In genomic region chr17:33968350-33969044, GRCh38 we compare ENCODE assay signal across 8 cellular contexts.
DNase-seq lines count a peak whose midpoint lies in the region; ATAC-seq and TF ChIP-seq lines count a peak whose summit lies in the region.

No MANE protein-coding gene starts in this region.

- H3K36me3 Mint-ChIP-seq in CD4-positive, alpha-beta memory T cell: no peaks in the 10 kb centered on the region
- no peaks in the 10 kb centered on the region for H3K36me3 Mint-ChIP-seq in activated CD8-positive, alpha-beta T cell treated with anti-CD3 and anti-CD28 coated beads for 36 hours (ENCODE audit: low read depth)
- no peaks in the 10 kb centered on the region for H3K36me3 Mint-ChIP-seq in chondrocyte (ENCODE audit: low read depth)

- H3K27ac ChIP-seq in CD4-positive, alpha-beta memory T cell (ENCODE audit: low read depth, low read length): no peak overlapping the region
- H3K27ac ChIP-seq in testis: no peak overlapping the region

- CTCF ChIA-PET in CD4-positive, alpha-beta memory T cell (lab: Charles Lee; ENCODE audit: partially characterized antibody): no interaction called here
- CTCF ChIA-PET in activated CD8-positive, alpha-beta T cell treated with anti-CD3 and anti-CD28 coated beads for 36 hours (lab: Charles Lee): no interaction called here

- no peak overlapping the region for H3K4me3 ChIP-seq in CD4-positive, alpha-beta memory T cell (ENCODE audit: low read length in 2 of 2)
- H3K4me3 ChIP-seq in testis: no peak overlapping the region

- H3K27ac Mint-ChIP-seq in CD4-positive, alpha-beta memory T cell: peak overlapping the region in 5 of 7 donors; percentile 37 to 80 (median 64)
- H3K27ac Mint-ChIP-seq in activated CD8-positive, alpha-beta T cell treated with anti-CD3 and anti-CD28 coated beads for 36 hours: peak overlapping the region; percentile 5
- H3K27ac Mint-ChIP-seq in chondrocyte (ENCODE audit: unreplicated experiment): no peak overlapping the region

- ATAC-seq in GM19043 (IDR thresholded peaks at IDR 0.05; ENCODE audit: low read depth, unreplicated experiment) (peak; percentile 70), HG03175 (IDR thresholded peaks at IDR 0.05; ENCODE audit: unreplicated experiment) (peak; percentile 61)
- peak; percentile 77 for ATAC-seq in activated CD8-positive, alpha-beta T cell treated with anti-CD3 and anti-CD28 coated beads for 36 hours

- peak overlapping the region in 7 of 8 donors; percentile 13 to 55 (median 45) for H3K4me3 Mint-ChIP-seq in CD4-positive, alpha-beta memory T cell
- no peak overlapping the region for H3K4me3 Mint-ChIP-seq in activated CD8-positive, alpha-beta T cell treated with anti-CD3 and anti-CD28 coated beads for 36 hours
- no peak overlapping the region for H3K4me3 Mint-ChIP-seq in chondrocyte (ENCODE audit: unreplicated experiment)

- peaks cover 34% of the 10 kb centered on the region for H3K4me1 ChIP-seq in CD4-positive, alpha-beta memory T cell (ENCODE audit: insufficient read depth, low read length)
- no peaks in the 10 kb centered on the region for H3K4me1 ChIP-seq in testis

- POLR2A ChIA-PET in CD4-positive, alpha-beta memory T cell (lab: Charles Lee; ENCODE audit: partially characterized antibody): no interaction called here
- POLR2A ChIA-PET in activated CD8-positive, alpha-beta T cell treated with anti-CD3 and anti-CD28 coated beads for 36 hours (lab: Charles Lee): no interaction called here

- H3K36me3 ChIP-seq in CD4-positive, alpha-beta memory T cell (ENCODE audit: insufficient read depth, low read length): no peaks in the 10 kb centered on the region
- H3K36me3 ChIP-seq in testis (ENCODE audit: low read depth, missing control alignments): no peaks in the 10 kb centered on the region

- intact Hi-C loops in CD4-positive, alpha-beta memory T cell (cut with micrococcal nuclease): no loop called here
- intact Hi-C loops in activated CD8-positive, alpha-beta T cell treated with anti-CD3 and anti-CD28 coated beads for 36 hours (cut with micrococcal nuclease): no loop called here
- intact Hi-C loops in testis (cut with DNase I; ENCODE audit: low total_unique reads): no loop called here

- H3K27me3 Mint-ChIP-seq in CD4-positive, alpha-beta memory T cell: no peaks in the 10 kb centered on the region
- peaks cover 3% of the 10 kb centered on the region for H3K27me3 Mint-ChIP-seq in activated CD8-positive, alpha-beta T cell treated with anti-CD3 and anti-CD28 coated beads for 36 hours
- H3K27me3 Mint-ChIP-seq in chondrocyte (ENCODE audit: low read depth): no peaks in the 10 kb centered on the region

- 65% methylated on average over 9 of the region's 9 CpGs for WGBS in testis, 2 donors

- H3K9me3 Mint-ChIP-seq in CD4-positive, alpha-beta memory T cell: no peaks in the 10 kb centered on the region
- no peaks in the 10 kb centered on the region for H3K9me3 Mint-ChIP-seq in activated CD8-positive, alpha-beta T cell treated with anti-CD3 and anti-CD28 coated beads for 36 hours
- no peaks in the 10 kb centered on the region for H3K9me3 Mint-ChIP-seq in chondrocyte (ENCODE audit: low read depth)

- DNase-seq in CD4-positive, alpha-beta memory T cell: peak in 2 of 5 donors; percentile 6 to 22
- peak; percentile 62 for DNase-seq in activated CD8-positive, alpha-beta T cell treated with anti-CD3 and anti-CD28 coated beads for 36 hours
- DNase-seq in testis: no peak
- DNase-seq in chondrocyte (ENCODE audit: low spot score): no peak
- DNase-seq in OCI-M2 (lab: John Stamatoyannopoulos, UW; ENCODE audit: unreplicated experiment): no peak
- DNase-seq in mucosa of gallbladder (ENCODE audit: low spot score): no peak

- no peaks in the 10 kb centered on the region for H3K27me3 ChIP-seq in CD4-positive, alpha-beta memory T cell (ENCODE audit: insufficient read depth, low read length)
- H3K27me3 ChIP-seq in testis: no peaks in the 10 kb centered on the region

- H3K4me1 Mint-ChIP-seq in CD4-positive, alpha-beta memory T cell: peaks cover 21 to 37% (median 23%) of the 10 kb centered on the region in 4 donors
- peaks cover 22% of the 10 kb centered on the region for H3K4me1 Mint-ChIP-seq in activated CD8-positive, alpha-beta T cell treated with anti-CD3 and anti-CD28 coated beads for 36 hours (ENCODE audit: low read depth)
- H3K4me1 Mint-ChIP-seq in chondrocyte (ENCODE audit: low read depth): no peaks in the 10 kb centered on the region

- no peak for TF ChIP-seq CTCF in activated CD8-positive, alpha-beta T cell treated with anti-CD3 and anti-CD28 coated beads for 36 hours (IDR thresholded peaks at IDR 0.05)
- TF ChIP-seq CTCF in testis (IDR thresholded peaks at IDR 0.05) (no peak), chondrocyte (IDR thresholded peaks at IDR 0.05) (no peak)

- H3K9me3 ChIP-seq in CD4-positive, alpha-beta memory T cell (ENCODE audit: control insufficient read depth in 1 of 2, low read length in 2 of 2): no peaks in the 10 kb centered on the region
- H3K9me3 ChIP-seq in testis: no peaks in the 10 kb centered on the region

- TF ChIP-seq POLR2A in testis (IDR thresholded peaks at IDR 0.05): no peak

Comparison
In these comparisons a context has a peak if more than half of its experiments do, and no peak if none do; other contexts are left out.
1. H3K4me3 Mint-ChIP-seq: peak in CD4-positive, alpha-beta memory T cell (7 of 8); none in activated CD8-positive, alpha-beta T cell treated with anti-CD3 and anti-CD28 coated beads for 36 hours (single experiment) and chondrocyte (single experiment).
2. Peak in every context shown above with its lines, with median percentiles within 50 percentile points of each other: ATAC-seq.